In the genomic region with DNA sequence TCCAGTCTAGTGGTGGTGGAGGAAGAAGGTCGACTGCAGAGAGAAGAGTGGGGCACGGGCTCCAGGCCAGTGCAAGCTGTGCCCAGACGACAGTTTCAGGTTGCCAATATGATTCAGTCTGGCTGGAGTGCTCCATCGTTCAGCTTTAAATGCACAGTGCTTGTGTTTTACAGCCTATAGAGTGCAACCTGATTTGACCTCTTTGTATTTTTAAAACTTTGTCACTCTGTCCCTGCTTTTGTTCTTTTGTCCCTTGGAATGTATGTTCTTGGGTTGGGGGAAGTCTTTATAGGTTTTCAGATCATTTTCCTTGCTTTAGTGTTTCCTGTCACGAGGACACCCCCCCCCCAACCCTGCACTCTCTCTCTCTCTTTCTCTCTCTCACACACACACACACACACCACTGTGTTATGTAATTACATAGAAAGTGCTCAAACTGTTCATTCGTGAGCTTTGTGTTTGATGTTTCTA, we compare ENCODE assay signal across 16 cellular contexts.
A peak's percentile ranks its signal among the peaks of the same experiment; 100 is the strongest.
DNase-seq lines count a peak whose midpoint lies in the region; ATAC-seq and TF ChIP-seq lines count a peak whose summit lies in the region.
"Had no signal": no experiment of that assay in that cellular context is flagged by ENCODE, and none has a peak within 500 bp of the region (broad histone marks: within the 10 kb centered on the region; RNA-seq: fewer than 3 reads in every experiment).

No MANE protein-coding gene starts in this region.

- no peak for ATAC-seq in stimulated activated naive CD8-positive, alpha-beta T cell treated with anti-CD3 and anti-CD28 coated beads, Interleukin-15, Interleukin-2, amounts not matched to agents 100 U/mL and 50 U/mL, for 24 hours
- ATAC-seq: heart right ventricle had no signal

- H3K9me3 Mint-ChIP-seq in stimulated activated naive CD8-positive, alpha-beta T cell treated with anti-CD3 and anti-CD28 coated beads, Interleukin-15, Interleukin-2, amounts not matched to agents 100 ng/mL and 50 ng/mL, for 24 hours: peaks cover 8% of the 10 kb centered on the region

- TF ChIP-seq CTCF in choroid plexus epithelial cell (conservative IDR thresholded peaks at IDR 0.05; ENCODE audit: low read depth, low read length): no peak
- no peak for TF ChIP-seq CTCF in coronary artery (IDR thresholded peaks at IDR 0.05)

- peak overlapping the region; percentile 28 for H3K4me3 Mint-ChIP-seq in stimulated activated naive CD8-positive, alpha-beta T cell treated with anti-CD3 and anti-CD28 coated beads, Interleukin-15, Interleukin-2, amounts not matched to agents 100 ng/mL and 50 ng/mL, for 24 hours
- H3K4me3 Mint-ChIP-seq: B cell; T-helper 2 cell treated with Interferon-gamma antibody and Interleukin-4, amounts not matched to agents 5 μg/mL and 100 μg/mL, for 36 hours had no signal

- H3K4me3 ChIP-seq in choroid plexus epithelial cell (ENCODE audit: low read depth, low read length) (no peak overlapping the region), coronary artery (no peak overlapping the region)
- H3K4me3 ChIP-seq: heart right ventricle, upper lobe of left lung had no signal

- H3K4me1 Mint-ChIP-seq in stimulated activated naive CD8-positive, alpha-beta T cell treated with anti-CD3 and anti-CD28 coated beads, Interleukin-15, Interleukin-2, amounts not matched to agents 100 ng/mL and 50 ng/mL, for 24 hours (ENCODE audit: low read depth): peaks cover 33% of the 10 kb centered on the region

- H3K27ac ChIP-seq in coronary artery: no peak overlapping the region
- H3K27ac ChIP-seq: heart right ventricle, upper lobe of left lung had no signal

- DNase-seq in stimulated activated naive CD8-positive, alpha-beta T cell treated with anti-CD3 and anti-CD28 coated beads, Interleukin-15, Interleukin-2, amounts not matched to agents 100 U/mL and 50 U/mL, for 24 hours: no peak
- DNase-seq in NCI-H2227 (lab: John Stamatoyannopoulos, UW; ENCODE audit: unreplicated experiment) (peak; percentile 14), choroid plexus epithelial cell (ENCODE audit: low read depth) (peak; percentile 29), hepatic stellate cell (ENCODE audit: low spot score) (no peak), EL (no peak), middle frontal gyrus (ENCODE audit: extremely low spot score, low spot score) (no peak), coronary artery (ENCODE audit: low spot score) (no peak)
- DNase-seq: caudate nucleus, GDM1, heart right ventricle, kidney glomerular epithelial cell, NCI-H526 treated with DMSO at 0.1 percent for 48 hours, upper lobe of left lung had no signal

- no peaks in the 10 kb centered on the region for H3K27me3 Mint-ChIP-seq in stimulated activated naive CD8-positive, alpha-beta T cell treated with anti-CD3 and anti-CD28 coated beads, Interleukin-15, Interleukin-2, amounts not matched to agents 100 ng/mL and 50 ng/mL, for 24 hours
- H3K27me3 Mint-ChIP-seq: B cell had no signal

- peak overlapping the region; percentile 24 for H3K27ac Mint-ChIP-seq in stimulated activated naive CD8-positive, alpha-beta T cell treated with anti-CD3 and anti-CD28 coated beads, Interleukin-15, Interleukin-2, amounts not matched to agents 100 ng/mL and 50 ng/mL, for 24 hours
- H3K27ac Mint-ChIP-seq: T-helper 2 cell treated with Interferon-gamma antibody and Interleukin-4, amounts not matched to agents 5 μg/mL and 100 μg/mL, for 36 hours had no signal

- peaks cover 5% of the 10 kb centered on the region for H3K36me3 Mint-ChIP-seq in stimulated activated naive CD8-positive, alpha-beta T cell treated with anti-CD3 and anti-CD28 coated beads, Interleukin-15, Interleukin-2, amounts not matched to agents 100 ng/mL and 50 ng/mL, for 24 hours (ENCODE audit: low read depth)

Comparison
In these comparisons a context has a peak if more than half of its experiments do, and no peak if none do; other contexts are left out.
1. DNase-seq: peak in NCI-H2227 (single experiment) and choroid plexus epithelial cell (single experiment); none in stimulated activated naive CD8-positive, alpha-beta T cell treated with anti-CD3 and anti-CD28 coated beads, Interleukin-15, Interleukin-2, amounts not matched to agents 100 U/mL and 50 U/mL, for 24 hours (single experiment), hepatic stellate cell (single experiment), EL (single experiment), middle frontal gyrus (single experiment) and coronary artery (single experiment).